8 cellular contexts compared by ENCODE assay signal in the genomic region with DNA sequence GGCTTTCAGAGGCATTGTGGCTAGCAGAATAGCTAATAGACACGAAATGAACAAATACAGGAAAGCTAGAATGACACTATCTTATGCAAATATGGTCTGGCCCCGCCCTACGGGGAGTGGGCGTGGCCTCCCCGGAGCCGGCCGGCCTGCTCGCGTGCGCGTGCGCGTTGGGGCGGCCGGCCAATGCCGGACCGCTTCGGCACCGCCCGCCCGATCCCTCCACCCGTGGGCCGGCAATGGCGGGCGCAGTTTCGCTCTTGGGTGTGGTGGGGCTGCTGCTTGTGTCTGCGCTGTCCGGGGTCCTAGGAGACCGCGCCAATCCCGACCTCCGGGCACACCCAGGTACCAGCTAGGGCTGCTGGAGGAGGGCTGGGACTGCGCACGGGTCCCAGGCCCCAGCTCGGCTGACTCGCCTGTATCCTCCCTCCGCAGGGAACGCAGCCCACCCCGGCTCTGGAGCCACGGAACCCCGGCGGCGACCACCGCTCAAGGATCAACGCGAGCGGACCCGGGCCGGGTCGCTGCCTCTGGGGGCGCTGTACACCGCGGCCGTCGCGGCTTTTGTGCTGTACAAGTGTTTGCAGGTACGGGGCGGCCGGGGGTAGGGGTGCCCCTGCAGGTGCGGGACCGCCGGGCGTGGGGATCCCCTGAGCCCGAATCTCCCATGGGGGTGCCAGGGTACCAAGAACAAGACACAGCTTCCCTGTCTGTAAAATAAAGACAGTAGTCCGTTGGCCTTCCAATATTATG. TPM values are rescaled to one million over a fixed set of nuclear protein-coding genes. Genes with fewer than 3 reads are reported as not detected.
A peak's percentile ranks its signal among the peaks of the same experiment; 100 is the strongest.
DNase-seq lines count a peak whose midpoint lies in the region; ATAC-seq and TF ChIP-seq lines count a peak whose summit lies in the region.

A gene with protein sequence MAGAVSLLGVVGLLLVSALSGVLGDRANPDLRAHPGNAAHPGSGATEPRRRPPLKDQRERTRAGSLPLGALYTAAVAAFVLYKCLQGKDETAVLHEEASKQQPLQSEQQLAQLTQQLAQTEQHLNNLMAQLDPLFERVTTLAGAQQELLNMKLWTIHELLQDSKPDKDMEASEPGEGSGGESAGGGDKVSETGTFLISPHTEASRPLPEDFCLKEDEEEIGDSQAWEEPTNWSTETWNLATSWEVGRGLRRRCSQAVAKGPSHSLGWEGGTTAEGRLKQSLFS (plus strand): TSS at position 149 of the 750 bp plus-strand sequence. CDS start 88 bp downstream, at position 237.

- H2BK12ac ChIP-seq in mesenchymal stem cell (ENCODE audit: low read length in 2 of 2) = peak within 1 kb of the TSS; percentile 38 to 93

- H2BK15ac ChIP-seq in mesenchymal stem cell (ENCODE audit: low read depth, poor library complexity, severe bottlenecking) = peak within 1 kb of the TSS; percentile 89

- peak within 1 kb of the TSS; percentile 69 for H2BK5ac ChIP-seq in mesenchymal stem cell (ENCODE audit: low read depth, low read length, poor library complexity, severe bottlenecking)

- peak within 1 kb of the TSS; percentile 89 to 94 for H3K18ac ChIP-seq in mesenchymal stem cell (ENCODE audit: low read depth in 1 of 2, low read length in 2 of 2)

- no peaks in the 10 kb centered on the region for H3K9me3 Mint-ChIP-seq in CD8-positive, alpha-beta T cell

- ATAC-seq in CD8-positive, alpha-beta T cell = peak; percentile 72
- peak; percentile 62 for ATAC-seq in GM19455 (IDR thresholded peaks at IDR 0.05; ENCODE audit: unreplicated experiment)

- peaks cover 76% of the 10 kb centered on the region for H3K4me1 Mint-ChIP-seq in CD8-positive, alpha-beta T cell (ENCODE audit: low read depth)

- peaks cover 30% of the 10 kb centered on the region for H3K36me3 Mint-ChIP-seq in CD8-positive, alpha-beta T cell

- peak within 1 kb of the TSS; percentile 95 for H4K8ac ChIP-seq in mesenchymal stem cell (ENCODE audit: low read length)

- peaks cover 51% of the 10 kb centered on the region for H3K4me1 ChIP-seq in CD8-positive, alpha-beta T cell (ENCODE audit: insufficient read depth, low read length)
- peaks cover 42% of the 10 kb centered on the region for H3K4me1 ChIP-seq in effector memory CD4-positive, alpha-beta T cell (ENCODE audit: control insufficient read depth, insufficient read depth, low read length, poor library complexity, severe bottlenecking)
- H3K4me1 ChIP-seq in mesenchymal stem cell (ENCODE audit: control insufficient read depth, insufficient read depth, low read depth, low read length) = peaks cover 10% of the 10 kb centered on the region

- H3K4me3 ChIP-seq in CD8-positive, alpha-beta T cell (ENCODE audit: low read depth, low read length) = peak within 1 kb of the TSS; percentile 94
- H3K4me3 ChIP-seq in effector memory CD4-positive, alpha-beta T cell (ENCODE audit: insufficient read depth, low read depth, low read length, poor library complexity, severe bottlenecking) = peak within 1 kb of the TSS; percentile 89
- peak within 1 kb of the TSS; percentile 95 to 96 for H3K4me3 ChIP-seq in mesenchymal stem cell (ENCODE audit: insufficient read depth in 1 of 2, low read depth in 1 of 2, low read length in 2 of 2)

- peak; percentile 97 for TF ChIP-seq CTCF in CD8-positive, alpha-beta T cell (IDR thresholded peaks at IDR 0.05)

- H4K91ac ChIP-seq in mesenchymal stem cell (ENCODE audit: low read length) = peak within 1 kb of the TSS; percentile 95

- under 1% methylated on average over 54 of the region's 65 CpGs for WGBS in mesenchymal stem cell

- peak within 1 kb of the TSS; percentile 89 to 97 for H3K4ac ChIP-seq in mesenchymal stem cell (ENCODE audit: low read depth in 1 of 2, low read length in 2 of 2)

- H3K27ac ChIP-seq in CD8-positive, alpha-beta T cell (ENCODE audit: low read depth, low read length) = peak within 1 kb of the TSS; percentile 100
- H3K27ac ChIP-seq in effector memory CD4-positive, alpha-beta T cell (ENCODE audit: insufficient read depth, low read length, poor library complexity, severe bottlenecking) = peak within 1 kb of the TSS; percentile 100
- H3K27ac ChIP-seq in mesenchymal stem cell (ENCODE audit: low read length, poor library complexity, severe bottlenecking) = peak within 1 kb of the TSS; percentile 97

- H2BK120ac ChIP-seq in mesenchymal stem cell (ENCODE audit: low read depth, low read length) = peak within 1 kb of the TSS; percentile 76

- H3K14ac ChIP-seq in mesenchymal stem cell (ENCODE audit: low read length in 2 of 2) = peak within 1 kb of the TSS in 1 of 2 experiments; percentile 97

- CTCF ChIA-PET in CD8-positive, alpha-beta T cell (lab: Charles Lee) = interaction anchor here (0.5 to 14.4 kb wide), 40 partner anchors 9 to 1015 kb away, joined by 3 to 193 read pairs (median 4); a partner anchor contains a TSS

- H2AK5ac ChIP-seq in mesenchymal stem cell (ENCODE audit: low read length, severe bottlenecking) = no peak within 1 kb of the TSS

- H3K4me3 Mint-ChIP-seq in CD8-positive, alpha-beta T cell = peak within 1 kb of the TSS; percentile 93

- peak within 1 kb of the TSS in 1 of 2 experiments; percentile 94 for H3K23ac ChIP-seq in mesenchymal stem cell (ENCODE audit: low read length in 2 of 2)

- H3K9ac ChIP-seq in mesenchymal stem cell (ENCODE audit: low read length) = peak within 1 kb of the TSS; percentile 98

- peaks cover 2% of the 10 kb centered on the region for H3K27me3 Mint-ChIP-seq in CD8-positive, alpha-beta T cell (ENCODE audit: low read depth)

- H3K36me3 ChIP-seq in CD8-positive, alpha-beta T cell (ENCODE audit: insufficient read depth, low read length) = peaks cover 6% of the 10 kb centered on the region
- no peaks in the 10 kb centered on the region for H3K36me3 ChIP-seq in effector memory CD4-positive, alpha-beta T cell (ENCODE audit: control insufficient read depth, insufficient read depth, low read length)
- H3K36me3 ChIP-seq in mesenchymal stem cell (ENCODE audit: control insufficient read depth in 1 of 2, insufficient read depth in 2 of 2, low read depth in 1 of 2, low read length in 2 of 2) = peaks cover 18 to 33% of the 10 kb centered on the region in 2 experiments

- peak within 1 kb of the TSS; percentile 78 for H3K4me2 ChIP-seq in mesenchymal stem cell (ENCODE audit: low read length, poor library complexity, severe bottlenecking)

- peaks cover 14% of the 10 kb centered on the region for H3K79me1 ChIP-seq in mesenchymal stem cell (replicated peaks; ENCODE audit: low read length, poor library complexity, severe bottlenecking)

- no peaks in the 10 kb centered on the region for H3K27me3 ChIP-seq in CD8-positive, alpha-beta T cell (ENCODE audit: insufficient read depth, low read length)
- no peaks in the 10 kb centered on the region for H3K27me3 ChIP-seq in effector memory CD4-positive, alpha-beta T cell (replicated peaks; ENCODE audit: control insufficient read depth, insufficient read depth, low read length, poor library complexity, severe bottlenecking)
- H3K27me3 ChIP-seq in mesenchymal stem cell (ENCODE audit: control insufficient read depth in 1 of 2, insufficient read depth in 1 of 2, low read length in 2 of 2) = no peaks in the 10 kb centered on the region

- peak within 1 kb of the TSS; percentile 92 for H2AFZ ChIP-seq in mesenchymal stem cell (ENCODE audit: low read depth, low read length)

- intact Hi-C loops in CD8-positive, alpha-beta T cell (cut with DNase I, micrococcal nuclease) = loop anchor here (1.0 to 10.0 kb wide), 9 partner anchors 12 to 1134 kb away; a partner anchor contains a TSS

- no peaks in the 10 kb centered on the region for H3K9me3 ChIP-seq in CD8-positive, alpha-beta T cell (ENCODE audit: low read length)
- no peaks in the 10 kb centered on the region for H3K9me3 ChIP-seq in effector memory CD4-positive, alpha-beta T cell (ENCODE audit: control insufficient read depth, low read length)
- no peaks in the 10 kb centered on the region for H3K9me3 ChIP-seq in mesenchymal stem cell (ENCODE audit: control insufficient read depth, low read length)

- peak within 1 kb of the TSS; percentile 98 for H3K27ac Mint-ChIP-seq in CD8-positive, alpha-beta T cell

- POLR2A ChIA-PET in CD8-positive, alpha-beta T cell (lab: Charles Lee) = interaction anchor here (0.7 to 5.5 kb wide), 22 partner anchors 9 to 156 kb away, joined by 3 to 112 read pairs (median 5); a partner anchor contains a TSS

- peak; percentile 66 to 90 (median 80) for DNase-seq in CD8-positive, alpha-beta T cell
- peak; percentile 79 for DNase-seq in HK-2 (ENCODE audit: unreplicated experiment)
- peak; percentile 89 to 90 for DNase-seq in NOMO-1 (lab: John Stamatoyannopoulos, UW; ENCODE audit: unreplicated experiment in 2 of 2)
- DNase-seq in activated CD8-positive, alpha-beta memory T cell treated with anti-CD3 and anti-CD28 coated beads for 4 hours (ENCODE audit: low read depth in 2 of 2) = peak; percentile 60 to 63
- peak; percentile 71 to 81 (median 79) for DNase-seq in effector memory CD4-positive, alpha-beta T cell
- DNase-seq in mesenchymal stem cell = peak; percentile 86
- DNase-seq in stimulated activated CD8-positive, alpha-beta memory T cell treated with anti-CD3 and anti-CD28 coated beads, Interleukin-15, amount 100 ng/mL, for 1 hour (ENCODE audit: low read depth) = peak; percentile 62

RNA-seq across cellular contexts. Expression of the gene that starts here (rescaled TPM):
- total RNA-seq in CD8-positive, alpha-beta T cell = 1 to 10 TPM; 7.4 to 9.1 TPM
- polyA plus RNA-seq in mesenchymal stem cell (2013, experiment 1 of 2) = 21.7 TPM
- polyA plus RNA-seq in mesenchymal stem cell (2013, experiment 2 of 2) = 20.5 TPM

Comparison
In these comparisons a context has a peak if more than half of its experiments do, and no peak if none do; other contexts are left out.
1. Peak in every context shown above with its lines: DNase-seq, ATAC-seq, H3K4me3 ChIP-seq and H3K27ac ChIP-seq.